Comparison of ENCODE assay signal across 1 cellular context in genomic region chr2:112924348-112924747, GRCh38.
TF ChIP-seq lines count a peak whose summit lies in the region.

No MANE protein-coding gene starts in this region.

TF ChIP-seq in H1, 55 proteins besides CTCF, POLR2A, EP300 and RAD21:
- no peak for TF ChIP-seq CBX8 (IDR thresholded peaks at IDR 0.05; ENCODE audit: borderline replicate concordance, low read depth, low read length)
